In genomic region chr19:13835791-13836723, GRCh38 we compare ENCODE assay signal across 9 cellular contexts. TPM values are rescaled to one million over a fixed set of nuclear protein-coding genes. Genes with fewer than 3 reads are reported as not detected.
DNase-seq lines count a peak whose midpoint lies in the region; ATAC-seq and TF ChIP-seq lines count a peak whose summit lies in the region.
"Had no signal": no experiment of that assay in that cellular context is flagged by ENCODE, and none has a peak within 500 bp of the region (broad histone marks: within the 10 kb centered on the region; RNA-seq: fewer than 3 reads in every experiment).

No MANE protein-coding gene starts in this region.

- POLR2A ChIA-PET in activated naive CD8-positive, alpha-beta T cell treated with anti-CD3 and anti-CD28 coated beads, Interleukin-2, amount 10 ng/mL, durations not matched to agents 7 days and 5 days (lab: Charles Lee): interaction anchor here (0.8 to 8.5 kb wide), 16 partner anchors 11 to 682 kb away, joined by 3 to 203 read pairs (median 7); partner anchors contain the start of genes ADGRE5, C19orf53, DNAJB1 and MRI1

- H3K27ac Mint-ChIP-seq in activated naive CD4-positive, alpha-beta T cell treated with anti-CD3 and anti-CD28 coated beads, Interleukin-2, amount 50 U/mL, for 24 hours: peak overlapping the region; percentile 87
- peak overlapping the region; percentile 91 for H3K27ac Mint-ChIP-seq in activated naive CD8-positive, alpha-beta T cell treated with anti-CD3 and anti-CD28 coated beads, Interleukin-2, amount 10 ng/mL, durations not matched to agents 7 days and 5 days

- TF ChIP-seq CTCF in lower lobe of right lung (IDR thresholded peaks at IDR 0.05) (no peak), vagina (IDR thresholded peaks at IDR 0.05) (no peak)

- H3K9me3 ChIP-seq in lower lobe of right lung (no peaks in the 10 kb centered on the region), vagina (no peaks in the 10 kb centered on the region)

- peaks cover 43% of the 10 kb centered on the region for H3K4me1 Mint-ChIP-seq in activated naive CD4-positive, alpha-beta T cell treated with anti-CD3 and anti-CD28 coated beads, Interleukin-2, amount 50 U/mL, for 24 hours
- peaks cover 38% of the 10 kb centered on the region for H3K4me1 Mint-ChIP-seq in activated naive CD8-positive, alpha-beta T cell treated with anti-CD3 and anti-CD28 coated beads, Interleukin-2, amount 10 ng/mL, durations not matched to agents 7 days and 5 days

- H3K27me3 Mint-ChIP-seq in activated naive CD4-positive, alpha-beta T cell treated with anti-CD3 and anti-CD28 coated beads, Interleukin-2, amount 50 U/mL, for 24 hours: no peaks in the 10 kb centered on the region
- no peaks in the 10 kb centered on the region for H3K27me3 Mint-ChIP-seq in activated naive CD8-positive, alpha-beta T cell treated with anti-CD3 and anti-CD28 coated beads, Interleukin-2, amount 10 ng/mL, durations not matched to agents 7 days and 5 days

- no peak for DNase-seq in activated naive CD4-positive, alpha-beta T cell treated with Interleukin-2 at 50 U/mL for 16 hours
- DNase-seq in activated naive CD8-positive, alpha-beta T cell treated with anti-CD3 and anti-CD28 coated beads, Interleukin-2, amount 10 ng/mL, durations not matched to agents 7 days and 5 days: no peak
- DNase-seq in lower lobe of right lung (peak; percentile 82), vagina (ENCODE audit: extremely low spot score in 2 of 2) (peak in 1 of 2 donors; percentile 88), NCI-H1417 (lab: John Stamatoyannopoulos, UW) (no peak), NCI-H82 treated with DMSO at 0.1 percent for 48 hours (lab: John Stamatoyannopoulos, UW; ENCODE audit: unreplicated experiment) (no peak)

- peak overlapping the region; percentile 74 for H3K4me3 Mint-ChIP-seq in activated naive CD4-positive, alpha-beta T cell treated with anti-CD3 and anti-CD28 coated beads, Interleukin-2, amount 50 U/mL, for 24 hours
- H3K4me3 Mint-ChIP-seq in activated naive CD8-positive, alpha-beta T cell treated with anti-CD3 and anti-CD28 coated beads, Interleukin-2, amount 10 ng/mL, durations not matched to agents 7 days and 5 days: peak overlapping the region; percentile 79
- H3K4me3 Mint-ChIP-seq: nephron had no signal

- H3K9me3 Mint-ChIP-seq in activated naive CD4-positive, alpha-beta T cell treated with anti-CD3 and anti-CD28 coated beads, Interleukin-2, amount 50 U/mL, for 24 hours: no peaks in the 10 kb centered on the region
- H3K9me3 Mint-ChIP-seq in activated naive CD8-positive, alpha-beta T cell treated with anti-CD3 and anti-CD28 coated beads, Interleukin-2, amount 10 ng/mL, durations not matched to agents 7 days and 5 days: no peaks in the 10 kb centered on the region
- H3K9me3 Mint-ChIP-seq: nephron had no signal

- TF ChIP-seq POLR2A in vagina (IDR thresholded peaks at IDR 0.05): no peak

- no peak for ATAC-seq in activated naive CD8-positive, alpha-beta T cell treated with anti-CD3 and anti-CD28 coated beads, Interleukin-2, amount 10 ng/mL, durations not matched to agents 7 days and 5 days (ENCODE audit: low read depth)
- no peak for ATAC-seq in lower lobe of right lung
- ATAC-seq in HG02852 (IDR thresholded peaks at IDR 0.05; ENCODE audit: unreplicated experiment): no peak

- peak overlapping the region; percentile 83 for H3K4me3 ChIP-seq in lower lobe of right lung
- H3K4me3 ChIP-seq in vagina: peak overlapping the region; percentile 4 to 7

- H3K36me3 ChIP-seq in lower lobe of right lung (peaks cover 37% of the 10 kb centered on the region), vagina (peaks cover 0 to 10% of the 10 kb centered on the region in 2 donors)

- H3K4me1 ChIP-seq in lower lobe of right lung: peaks cover 87% of the 10 kb centered on the region
- H3K4me1 ChIP-seq in vagina: peaks cover 81% of the 10 kb centered on the region

- H3K27me3 ChIP-seq in lower lobe of right lung (ENCODE audit: low read depth): no peaks in the 10 kb centered on the region
- H3K27me3 ChIP-seq in vagina: no peaks in the 10 kb centered on the region

- H3K36me3 Mint-ChIP-seq in activated naive CD4-positive, alpha-beta T cell treated with anti-CD3 and anti-CD28 coated beads, Interleukin-2, amount 50 U/mL, for 24 hours: peaks cover 3% of the 10 kb centered on the region
- peaks cover 35% of the 10 kb centered on the region for H3K36me3 Mint-ChIP-seq in activated naive CD8-positive, alpha-beta T cell treated with anti-CD3 and anti-CD28 coated beads, Interleukin-2, amount 10 ng/mL, durations not matched to agents 7 days and 5 days

- intact Hi-C loops in lower lobe of right lung (cut with DNase I) (no loop called here), vagina (cut with DNase I) (no loop called here)

- H3K27ac ChIP-seq in lower lobe of right lung: peak overlapping the region; percentile 100
- peak overlapping the region; percentile 100 for H3K27ac ChIP-seq in vagina

RNA-seq across cellular contexts. Expression of gene ZSWIM4, which starts 40.8 kb away (rescaled TPM):
- 1 to 10 TPM; 9.6 to 9.9 TPM for total RNA-seq in activated naive CD8-positive, alpha-beta T cell treated with anti-CD3 and anti-CD28 coated beads, Interleukin-2, amount 10 ng/mL, durations not matched to agents 7 days and 5 days
- total RNA-seq in lower lobe of right lung: 7.4 TPM
- 13.0 TPM for total RNA-seq in vagina

RNA-seq across cellular contexts. Expression of gene NANOS3, which starts 40.9 kb away (rescaled TPM):
- 1 to 10 TPM in 1 of 2 experiments, not detected in 1; 2.3 TPM for total RNA-seq in activated naive CD8-positive, alpha-beta T cell treated with anti-CD3 and anti-CD28 coated beads, Interleukin-2, amount 10 ng/mL, durations not matched to agents 7 days and 5 days
- total RNA-seq in lower lobe of right lung (0.68 TPM), vagina (not detected)
